ENCODE assay signal across 8 cellular contexts in genomic region chr4:184824081-184824775, GRCh38. TPM values are rescaled to one million over a fixed set of nuclear protein-coding genes. Genes with fewer than 3 reads are reported as not detected.
A peak's percentile ranks its signal among the peaks of the same experiment; 100 is the strongest.
DNase-seq lines count a peak whose midpoint lies in the region; ATAC-seq and TF ChIP-seq lines count a peak whose summit lies in the region.

No MANE protein-coding gene starts in this region.

- TF ChIP-seq CTCF in Calu3 (IDR thresholded peaks at IDR 0.05; ENCODE audit: unreplicated experiment) (no peak), brain (conservative IDR thresholded peaks at IDR 0.05) (no peak), nephron progenitor cell (IDR thresholded peaks at IDR 0.05) (no peak)

- CTCF ChIA-PET in Calu3 (lab: Charles Lee) = interaction anchor here (0.8 kb wide), 1 partner anchor 77 kb away, joined by 3 read pairs; no protein-coding TSS in a partner anchor

- BruUV-seq in Calu3 (replicated peaks; lab: Mats Ljungman, UMichigan) = TSS peak; percentile 35

- peak overlapping the region; percentile 94 for H3K4me3 Mint-ChIP-seq in Calu3 (ENCODE audit: low read depth, unreplicated experiment)
- H3K4me3 Mint-ChIP-seq in brain = peak overlapping the region; percentile 86 to 93 (median 91)
- H3K4me3 Mint-ChIP-seq in nephron progenitor cell = peak overlapping the region; percentile 83

- intact Hi-C loops in Calu3 (cut with micrococcal nuclease; ENCODE audit: unreplicated experiment) = loop anchor here (2.0 kb wide), 1 partner anchor 77 kb away; no protein-coding TSS in a partner anchor

- H3K27me3 Mint-ChIP-seq in Calu3 (ENCODE audit: unreplicated experiment) (no peaks in the 10 kb centered on the region), brain (peaks cover 45% of the 10 kb centered on the region), nephron progenitor cell (ENCODE audit: low read depth, poor library complexity) (peaks cover 68% of the 10 kb centered on the region)

- ATAC-seq in HG02623 (IDR thresholded peaks at IDR 0.05; ENCODE audit: unreplicated experiment) = peak; percentile 9
- no peak for ATAC-seq in GM19397 (IDR thresholded peaks at IDR 0.05; ENCODE audit: unreplicated experiment)

- DNase-seq in Calu3 (no peak), nephron progenitor cell (no peak), NCI-H226 (no peak), NCI-H1048 (lab: John Stamatoyannopoulos, UW) (no peak), NCI-H2107 treated with DMSO at 0.1 percent for 48 hours (lab: John Stamatoyannopoulos, UW; ENCODE audit: unreplicated experiment) (no peak)

- H3K27ac Mint-ChIP-seq in Calu3 (ENCODE audit: unreplicated experiment) (no peak overlapping the region), brain (peak overlapping the region in 4 of 5 experiments; percentile 54 to 77 (median 68)), nephron progenitor cell (no peak overlapping the region)

- no peaks in the 10 kb centered on the region for H3K9me3 Mint-ChIP-seq in Calu3 (ENCODE audit: low read depth, unreplicated experiment)
- H3K9me3 Mint-ChIP-seq in brain = peaks cover 0 to 11% (median 5%) of the 10 kb centered on the region in 5 experiments
- peaks cover 4% of the 10 kb centered on the region for H3K9me3 Mint-ChIP-seq in nephron progenitor cell

- H3K36me3 Mint-ChIP-seq in Calu3 (ENCODE audit: insufficient read depth, unreplicated experiment) = peaks cover 19% of the 10 kb centered on the region
- no peaks in the 10 kb centered on the region for H3K36me3 Mint-ChIP-seq in brain
- no peaks in the 10 kb centered on the region for H3K36me3 Mint-ChIP-seq in nephron progenitor cell (ENCODE audit: low read depth)

- H3K4me1 Mint-ChIP-seq in Calu3 (ENCODE audit: low read depth, unreplicated experiment) (no peaks in the 10 kb centered on the region), brain (peaks cover 27% of the 10 kb centered on the region), nephron progenitor cell (peaks cover 15% of the 10 kb centered on the region)

RNA-seq across cellular contexts. Expression of gene ACSL1, which starts 1.5 kb away (rescaled TPM):
- 19.1 and 31.9 TPM in 2 replicates for total RNA-seq in Calu3 (2022)
- polyA plus RNA-seq in brain (ENCODE audit: insufficient read depth, low read depth, low replicate concordance) = 26.3 TPM

Comparison
In these comparisons a context has a peak if more than half of its experiments do, and no peak if none do; other contexts are left out.
1. H3K27ac Mint-ChIP-seq: peak in brain (4 of 5); none in Calu3 (single experiment) and nephron progenitor cell (single experiment).
2. Peak in every context shown above with its lines, with median percentiles within 50 percentile points of each other: H3K4me3 Mint-ChIP-seq.